18 cellular contexts compared by ENCODE assay signal in genomic region chr1:212908971-212909370, GRCh38. TPM values are rescaled to one million over a fixed set of nuclear protein-coding genes. Genes with fewer than 3 reads are reported as not detected.
"Had no signal": no experiment of that assay in that cellular context is flagged by ENCODE, and none has a peak within 500 bp of the region (broad histone marks: within the 10 kb centered on the region; RNA-seq: fewer than 3 reads in every experiment).

No MANE protein-coding gene starts in this region.

- H3K9me3 Mint-ChIP-seq: natural killer cell, type B pancreatic cell had no signal

- H3K9me3 ChIP-seq: colonic mucosa, pancreas, stomach had no signal

- ATAC-seq: natural killer cell, pancreas, right cardiac atrium had no signal

- H3K27ac ChIP-seq: colonic mucosa, pancreas, stomach had no signal

- H3K4me1 Mint-ChIP-seq: natural killer cell, neural crest cell had no signal

- H3K27ac Mint-ChIP-seq: natural killer cell, progenitor cell of endocrine pancreas, type B pancreatic cell had no signal

- H3K27me3 ChIP-seq: colonic mucosa, pancreas, stomach had no signal

- DNase-seq: colonic mucosa; dermis blood vessel endothelial cell; foreskin melanocyte; head of caudate nucleus; hippocampal formation; kidney glomerular epithelial cell; mammary epithelial cell; natural killer cell; pancreas; right cardiac atrium; small intestine; stimulated activated CD4-positive, alpha-beta T cell treated with anti-CD3 and anti-CD28 coated beads, Interleukin-12 subunit alpha, Interleukin-12 subunit beta, amount 100 ng/mL, for 4 hours; stimulated activated naive CD4-positive, alpha-beta T cell; stomach; substantia nigra had no signal

- H3K4me3 Mint-ChIP-seq: natural killer cell, neural crest cell, type B pancreatic cell had no signal

- H3K4me1 ChIP-seq: colonic mucosa, pancreas, stomach had no signal

- H3K36me3 Mint-ChIP-seq: natural killer cell, type B pancreatic cell had no signal

- H3K36me3 ChIP-seq: colonic mucosa, pancreas, stomach had no signal

- H3K4me3 ChIP-seq: colonic mucosa, pancreas, stomach had no signal

RNA-seq across cellular contexts. Expression of gene VASH2, which starts 41.4 kb away (rescaled TPM):
- total RNA-seq: natural killer cell had no signal
